12 cellular contexts compared by ENCODE assay signal in the genomic region with DNA sequence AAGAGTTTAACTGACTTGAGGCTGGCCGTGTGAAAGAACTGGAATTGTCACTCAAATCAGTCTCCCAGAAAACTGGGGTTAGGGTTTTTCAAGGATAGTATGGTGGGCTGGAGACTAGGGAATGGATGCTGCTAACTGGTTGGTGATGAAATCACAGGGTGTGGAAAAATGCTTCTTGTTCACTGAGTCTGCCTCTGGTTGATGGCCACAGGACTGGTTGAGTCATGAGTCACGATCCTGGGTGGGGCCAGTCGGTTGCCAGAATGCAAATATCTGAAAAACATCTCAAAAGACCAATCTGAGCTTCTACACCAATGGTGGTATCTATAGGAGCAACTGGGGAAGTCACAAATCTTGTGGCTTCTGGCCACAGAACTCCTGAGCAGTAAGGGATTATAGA. TPM values are rescaled to one million over a fixed set of nuclear protein-coding genes. Genes with fewer than 3 reads are reported as not detected.
DNase-seq lines count a peak whose midpoint lies in the region; ATAC-seq and TF ChIP-seq lines count a peak whose summit lies in the region.
"Had no signal": no experiment of that assay in that cellular context is flagged by ENCODE, and none has a peak within 500 bp of the region (broad histone marks: within the 10 kb centered on the region; RNA-seq: fewer than 3 reads in every experiment).

No MANE protein-coding gene starts in this region.

- H3K27me3 Mint-ChIP-seq in HFFc6 (ENCODE audit: insufficient read depth) = peaks cover 5% of the 10 kb centered on the region

- DNase-seq in AG04449 (ENCODE audit: low read depth, low spot score) (peak; percentile 71), HFFc6 (peak; percentile 82), amniotic stem cell (lab: John Stamatoyannopoulos, UW) (peak; percentile 58), glomerular visceral epithelial cell (ENCODE audit: extremely low spot score) (peak; percentile 66)
- DNase-seq: activated naive CD8-positive, alpha-beta T cell treated with anti-CD3 and anti-CD28 coated beads for 36 hours; C1 segment of cervical spinal cord; effector memory CD4-positive, alpha-beta T cell; upper lobe of left lung had no signal

- no peak overlapping the region for H3K4me3 ChIP-seq in AG04449 (ENCODE audit: low read depth, low read length)
- H3K4me3 ChIP-seq: upper lobe of left lung had no signal

- CTCF ChIA-PET in AG04449 (lab: Yijun Ruan, JAX) = interaction anchor here (1.1 to 6.4 kb wide), 6 partner anchors 34 to 731 kb away, joined by 3 to 110 read pairs (median 46); no protein-coding TSS in a partner anchor

- peak overlapping the region; percentile 57 for H3K27ac Mint-ChIP-seq in HFFc6
- H3K27ac Mint-ChIP-seq: activated naive CD8-positive, alpha-beta T cell treated with anti-CD3 and anti-CD28 coated beads for 36 hours had no signal

- POLR2A ChIA-PET in AG04449 (lab: Yijun Ruan, JAX) = no interaction called here

- no peaks in the 10 kb centered on the region for H3K36me3 Mint-ChIP-seq in HFFc6 (ENCODE audit: low read depth)
- H3K36me3 Mint-ChIP-seq: activated naive CD8-positive, alpha-beta T cell treated with anti-CD3 and anti-CD28 coated beads for 36 hours had no signal

- H3K4me3 Mint-ChIP-seq in HFFc6 = 0 out of 2 replicates have a peak overlapping the region, but pooled peaks have one; percentile 3
- H3K4me3 Mint-ChIP-seq: activated naive CD8-positive, alpha-beta T cell treated with anti-CD3 and anti-CD28 coated beads for 36 hours had no signal

- peaks cover 34% of the 10 kb centered on the region for H3K4me1 Mint-ChIP-seq in HFFc6 (ENCODE audit: low read depth)

- H3K9me3 Mint-ChIP-seq in HFFc6 = no peaks in the 10 kb centered on the region
- H3K9me3 Mint-ChIP-seq: activated naive CD8-positive, alpha-beta T cell treated with anti-CD3 and anti-CD28 coated beads for 36 hours had no signal

- TF ChIP-seq CTCF in AG04449 (IDR thresholded peaks at IDR 0.05; ENCODE audit: insufficient read depth, low read length, missing control alignments) = no peak
- TF ChIP-seq CTCF in HFFc6 (IDR thresholded peaks at IDR 0.05) = no peak

- no peak for ATAC-seq in HG03139 (IDR thresholded peaks at IDR 0.05; ENCODE audit: unreplicated experiment)
- no peak for ATAC-seq in GM21825 (IDR thresholded peaks at IDR 0.05; ENCODE audit: unreplicated experiment)
- ATAC-seq in HG03432 (IDR thresholded peaks at IDR 0.05; ENCODE audit: unreplicated experiment) = no peak
- no peak for ATAC-seq in GM19351 (IDR thresholded peaks at IDR 0.05; ENCODE audit: unreplicated experiment)

RNA-seq across cellular contexts. Expression of a gene that starts 16.3 kb away (rescaled TPM):
- 1 to 10 TPM; 1.6 to 2.3 (median 2.2) TPM for total RNA-seq in HFFc6 (2021; fragmentation: NEBNext Ultra II Directional; extraction: Animal tissue kit (Norgen Biotek cat#: 25700))
